17 cellular contexts compared by ENCODE assay signal in genomic region chr1:2558030-2558400, GRCh38. TPM values are rescaled to one million over a fixed set of nuclear protein-coding genes. Genes with fewer than 3 reads are reported as not detected.
A peak's percentile ranks its signal among the peaks of the same experiment; 100 is the strongest.
DNase-seq lines count a peak whose midpoint lies in the region; ATAC-seq and TF ChIP-seq lines count a peak whose summit lies in the region.
"Had no signal": no experiment of that assay in that cellular context is flagged by ENCODE, and none has a peak within 500 bp of the region (broad histone marks: within the 10 kb centered on the region; RNA-seq: fewer than 3 reads in every experiment).

No MANE protein-coding gene starts in this region.

- DNase-seq in CD4-positive, alpha-beta T cell: no peak
- DNase-seq in dedifferentiated amniotic fluid mesenchymal stem cell (ENCODE audit: extremely low spot score): no peak
- no peak for DNase-seq in GM20000 (ENCODE audit: low spot score)
- DNase-seq in T-helper 9 cell: no peak
- DNase-seq: activated CD4-positive, alpha-beta T cell treated with anti-CD3 and anti-CD28 coated beads for 48 hours; amniotic stem cell; cortex of kidney; mesendoderm; NCI-H226; stimulated activated naive CD4-positive, alpha-beta T cell treated with Interleukin-2 at 50 U/mL for 16 hours had no signal

- intact Hi-C loops in CD4-positive, alpha-beta T cell (cut with DNase I, micrococcal nuclease): no loop called here

- CTCF ChIA-PET in CD4-positive, alpha-beta T cell (lab: Charles Lee): interaction anchor here (1.3 kb wide), 1 partner anchor 27 kb away, joined by 4 read pairs; no protein-coding TSS in a partner anchor

- TF ChIP-seq CTCF in CD4-positive, alpha-beta T cell (IDR thresholded peaks at IDR 0.05): no peak
- no peak for TF ChIP-seq CTCF in parathyroid adenoma (IDR thresholded peaks at IDR 0.05)
- no peak for TF ChIP-seq CTCF in GM20000 (IDR thresholded peaks at IDR 0.05; ENCODE audit: extremely low read depth, missing control alignments)

- peak overlapping the region; percentile 98 for H3K27ac Mint-ChIP-seq in CD4-positive, alpha-beta T cell
- H3K27ac Mint-ChIP-seq in IgD-negative memory B cell: peak overlapping the region in 1 of 3 donors; percentile 84

- no peaks in the 10 kb centered on the region for H3K79me2 ChIP-seq in parathyroid adenoma

- H3K36me3 Mint-ChIP-seq in CD4-positive, alpha-beta T cell (ENCODE audit: low read depth): peaks cover 39% of the 10 kb centered on the region
- peaks cover 1% of the 10 kb centered on the region for H3K36me3 Mint-ChIP-seq in IgD-negative memory B cell

- H3K9me3 ChIP-seq in CD4-positive, alpha-beta T cell (ENCODE audit: control insufficient read depth, low read length): no peaks in the 10 kb centered on the region
- H3K9me3 ChIP-seq in duodenal mucosa (ENCODE audit: control insufficient read depth in 1 of 2, low read length in 2 of 2) (no peaks in the 10 kb centered on the region), parathyroid adenoma (ENCODE audit: control insufficient read depth, low read length) (no peaks in the 10 kb centered on the region)

- H3K27me3 Mint-ChIP-seq in CD4-positive, alpha-beta T cell: no peaks in the 10 kb centered on the region
- no peaks in the 10 kb centered on the region for H3K27me3 Mint-ChIP-seq in IgD-negative memory B cell

- H2AFZ ChIP-seq in parathyroid adenoma: no peak overlapping the region

- no peaks in the 10 kb centered on the region for H3K9me3 Mint-ChIP-seq in CD4-positive, alpha-beta T cell
- H3K9me3 Mint-ChIP-seq in IgD-negative memory B cell: no peaks in the 10 kb centered on the region

- H3K4me2 ChIP-seq in parathyroid adenoma (ENCODE audit: low read length): no peak overlapping the region

- peak overlapping the region; percentile 86 for H3K4me3 Mint-ChIP-seq in CD4-positive, alpha-beta T cell
- peak overlapping the region; percentile 45 to 95 (median 72) for H3K4me3 Mint-ChIP-seq in IgD-negative memory B cell

- H3K4me3 ChIP-seq in duodenal mucosa (ENCODE audit: low read depth in 1 of 2, low read length in 2 of 2) (peak overlapping the region; percentile 96 to 98), parathyroid adenoma (ENCODE audit: low read depth, low read length) (no peak overlapping the region)

- peak overlapping the region; percentile 96 for H3K27ac ChIP-seq in CD4-positive, alpha-beta T cell (ENCODE audit: low read depth, low read length)
- H3K27ac ChIP-seq in duodenal mucosa (ENCODE audit: low read depth, low read length) (peak overlapping the region; percentile 99), parathyroid adenoma (peak overlapping the region; percentile 95)

- no peak for ATAC-seq in CD4-positive, alpha-beta T cell (ENCODE audit: poor library complexity)

- peaks cover 36 to 50% of the 10 kb centered on the region in 2 donors for H3K36me3 ChIP-seq in duodenal mucosa (ENCODE audit: control insufficient read depth in 1 of 2, insufficient read depth in 2 of 2, low read length in 2 of 2)
- H3K36me3 ChIP-seq in parathyroid adenoma (ENCODE audit: control insufficient read depth, insufficient read depth, low read length): no peaks in the 10 kb centered on the region

- H3K27me3 ChIP-seq in CD4-positive, alpha-beta T cell (ENCODE audit: control insufficient read depth, insufficient read depth, low read length): no peaks in the 10 kb centered on the region
- H3K27me3 ChIP-seq in duodenal mucosa (ENCODE audit: control insufficient read depth in 1 of 2, insufficient read depth in 2 of 2, low read length in 2 of 2) (no peaks in the 10 kb centered on the region), parathyroid adenoma (ENCODE audit: control insufficient read depth, insufficient read depth, low read length) (no peaks in the 10 kb centered on the region)

- H3K9ac ChIP-seq in duodenal mucosa (ENCODE audit: low read depth in 1 of 2, low read length in 2 of 2): peak overlapping the region; percentile 99 to 100
- no peak overlapping the region for H3K9ac ChIP-seq in parathyroid adenoma

- peaks cover 38% of the 10 kb centered on the region for H3K4me1 Mint-ChIP-seq in CD4-positive, alpha-beta T cell (ENCODE audit: low read depth)
- peaks cover 13 to 21% (median 16%) of the 10 kb centered on the region in 3 donors for H3K4me1 Mint-ChIP-seq in IgD-negative memory B cell

- POLR2A ChIA-PET in CD4-positive, alpha-beta T cell (lab: Charles Lee): interaction anchor here (0.9 to 5.7 kb wide), 3 partner anchors 11 to 302 kb away, joined by 6 to 133 read pairs (median 42); partner anchors contain the start of gene PRXL2B

- H3K4me1 ChIP-seq in duodenal mucosa (ENCODE audit: control insufficient read depth in 1 of 2, insufficient read depth in 2 of 2, low read length in 2 of 2) (peaks cover 24 to 52% of the 10 kb centered on the region in 2 donors), parathyroid adenoma (peaks cover 4% of the 10 kb centered on the region)

RNA-seq across cellular contexts. Expression of gene TNFRSF14, which starts 1.8 kb away (rescaled TPM):
- 100 to 1,000 TPM; 191 to 194 TPM for total RNA-seq in CD4-positive, alpha-beta T cell
- polyA plus RNA-seq in IgD-negative memory B cell: 63.3 TPM

RNA-seq across cellular contexts. Expression of gene HES5, which starts 28.0 kb away (rescaled TPM):
- not detected for total RNA-seq in CD4-positive, alpha-beta T cell
- polyA plus RNA-seq in IgD-negative memory B cell: not detected
- total RNA-seq: fibroblast of lung, G401, OCI-LY7, pulmonary artery endothelial cell had no signal
- polyA plus RNA-seq: fibroblast of lung had no signal

RNA-seq across cellular contexts. Expression of gene PRXL2B, which starts 28.6 kb away (rescaled TPM):
- total RNA-seq in CD4-positive, alpha-beta T cell: 10 to 100 TPM; 11.0 to 12.8 TPM
- polyA plus RNA-seq in IgD-negative memory B cell: 20.3 TPM

RNA-seq across cellular contexts. Expression of gene PANK4, which starts 31.6 kb away (rescaled TPM):
- total RNA-seq in CD4-positive, alpha-beta T cell: 10 to 100 TPM; 42.9 to 47.0 TPM
- polyA plus RNA-seq in IgD-negative memory B cell: 19.4 TPM
